Comparison of ENCODE assay signal across 17 cellular contexts in the genomic region with DNA sequence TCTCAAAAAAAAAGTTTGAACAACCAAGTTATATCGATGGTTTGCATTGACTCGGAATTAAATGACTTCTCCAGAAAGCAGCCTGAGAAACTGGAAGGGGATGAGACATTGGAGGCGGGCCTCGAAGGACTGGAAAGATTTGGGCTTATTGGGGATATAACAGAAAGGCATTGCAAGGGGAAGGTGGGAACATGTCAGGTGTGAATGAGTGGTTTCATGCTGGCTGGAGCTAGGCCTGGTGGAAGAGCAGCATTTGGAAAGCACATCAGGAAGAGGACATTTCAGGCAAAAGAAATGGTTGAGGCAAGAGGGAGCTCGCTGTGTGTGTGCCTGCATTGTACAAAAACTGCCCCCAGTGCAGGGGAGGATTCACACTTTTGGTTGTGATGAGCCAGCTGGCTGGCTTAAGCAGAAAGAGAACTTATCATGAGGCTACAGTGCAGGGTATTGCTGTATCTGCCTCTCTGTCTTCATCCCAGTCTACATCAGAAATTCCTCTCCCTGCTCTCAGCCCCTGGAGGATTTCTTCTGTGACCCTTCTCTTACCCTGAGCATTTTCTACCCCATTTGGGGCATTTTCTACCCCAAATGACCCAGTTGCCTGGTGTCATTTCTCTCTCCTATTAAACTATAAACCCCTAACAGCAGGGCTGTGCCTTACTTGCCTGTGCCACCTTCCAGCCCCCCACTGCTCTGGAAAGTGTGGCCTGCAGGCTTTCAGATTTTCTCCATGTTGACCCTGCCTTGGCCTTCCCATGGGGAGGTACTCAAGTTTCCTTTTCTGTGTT.
DNase-seq lines count a peak whose midpoint lies in the region; ATAC-seq, FAIRE-seq and TF ChIP-seq lines count a peak whose summit lies in the region.
"Had no signal": no experiment of that assay in that cellular context is flagged by ENCODE, and none has a peak within 500 bp of the region (broad histone marks: within the 10 kb centered on the region; RNA-seq: fewer than 3 reads in every experiment).

No MANE protein-coding gene starts in this region.

- intact Hi-C loops in Caco-2 (cut with micrococcal nuclease; ENCODE audit: unreplicated experiment), result no loop called here
- intact Hi-C loops in HepG2 (cut with micrococcal nuclease; ENCODE audit: unreplicated experiment), result no loop called here
- intact Hi-C loops in sciatic nerve (cut with DNase I), result no loop called here

- POLR2A ChIA-PET in Caco-2 (lab: Charles Lee), result interaction anchor here (0.7 kb wide), 1 partner anchor 32 kb away, joined by 3 read pairs; no protein-coding TSS in a partner anchor
- POLR2A ChIA-PET in HepG2 (lab: Yijun Ruan, JAX), result no interaction called here

- no peak for FAIRE-seq in HepG2 (lab: Jason Lieb, UNC)

- BruUV-seq in Caco-2 (replicated peaks; lab: Mats Ljungman, UMichigan), result no TSS peak
- BruUV-seq in HepG2 (replicated peaks; lab: Mats Ljungman, UMichigan), result no TSS peak

- no peak for TF ChIP-seq POLR2A in HepG2 (IDR thresholded peaks at IDR 0.05; ENCODE audit: insufficient read depth in 1 of 2, low read depth in 2 of 2, low read length in 2 of 2)

- no peaks in the 10 kb centered on the region for H3F3A ChIP-seq in GM23248 (ENCODE audit: insufficient read depth)

- TF ChIP-seq RAD21 in HepG2 (CRISPR knock-in tag; IDR thresholded peaks at IDR 0.05), result no peak

- peaks cover 45% of the 10 kb centered on the region for H3K36me3 Mint-ChIP-seq in Caco-2 (ENCODE audit: insufficient read depth, unreplicated experiment)
- H3K36me3 Mint-ChIP-seq: natural killer cell had no signal

- H3K9me2 ChIP-seq in GM23248 (ENCODE audit: insufficient read depth), result no peaks in the 10 kb centered on the region

- H3K27ac ChIP-seq in coronary artery, result peak overlapping the region; percentile 60 to 61
- peak overlapping the region; percentile 15 for H3K27ac ChIP-seq in HepG2 (ENCODE audit: extremely low read length, insufficient read depth, low read length)
- no peak overlapping the region for H3K27ac ChIP-seq in osteoblast (ENCODE audit: low read depth, low read length)
- no peak overlapping the region for H3K27ac ChIP-seq in GM23248
- H3K27ac ChIP-seq: foreskin keratinocyte had no signal

- no peak overlapping the region for H3K4me3 Mint-ChIP-seq in Caco-2 (ENCODE audit: unreplicated experiment)
- H3K4me3 Mint-ChIP-seq: natural killer cell; T-helper 1 cell treated with Interleukin-12 subunit alpha and Interleukin-12 subunit beta and Interleukin-4 antibody, amounts not matched to agents 30 μg/mL and 1 μg/mL, for 36 hours had no signal

- H3K36me3 ChIP-seq in Caco-2 (ENCODE audit: control insufficient read depth, insufficient read depth, low read length), result no peaks in the 10 kb centered on the region
- no peaks in the 10 kb centered on the region for H3K36me3 ChIP-seq in HepG2 (replicated peaks in 1 of 2; ENCODE audit: control insufficient read depth in 1 of 2, insufficient read depth in 2 of 2, low read length in 2 of 2)
- no peaks in the 10 kb centered on the region for H3K36me3 ChIP-seq in osteoblast (ENCODE audit: insufficient read depth, low read length)
- H3K36me3 ChIP-seq in GM23248 (ENCODE audit: low read depth), result no peaks in the 10 kb centered on the region
- H3K36me3 ChIP-seq: upper lobe of left lung had no signal

- H3K9me3 ChIP-seq in Caco-2 (0 out of 2 replicates have a peak, but pooled peaks cover 9% of the 10 kb centered on the region), HepG2 (ENCODE audit: low read length) (no peaks in the 10 kb centered on the region), osteoblast (ENCODE audit: low read depth, low read length) (no peaks in the 10 kb centered on the region), GM23248 (ENCODE audit: low read depth) (no peaks in the 10 kb centered on the region)
- H3K9me3 ChIP-seq: upper lobe of left lung had no signal

- DNase-seq in Caco-2 (no peak), coronary artery (ENCODE audit: low spot score) (no peak), HepG2 (ENCODE audit: low spot score) (no peak), sciatic nerve (ENCODE audit: low spot score) (no peak), osteoblast (ENCODE audit: insufficient read length, low spot score, missing footprints) (no peak), GM23248 (no peak)
- DNase-seq: amniotic stem cell; DMS53; effector CD8-positive, alpha-beta T cell; foreskin keratinocyte; natural killer cell; NCI-H1092; NCI-H446 treated with DMSO at 0.1 percent for 48 hours had no signal

- H2AFZ ChIP-seq in HepG2 (ENCODE audit: low read length) (no peak overlapping the region), osteoblast (ENCODE audit: low read length) (no peak overlapping the region), GM23248 (no peak overlapping the region)

- peaks cover 32% of the 10 kb centered on the region for H3K4me1 Mint-ChIP-seq in Caco-2 (ENCODE audit: low read depth, unreplicated experiment)
- H3K4me1 Mint-ChIP-seq: natural killer cell had no signal

- H4K20me1 ChIP-seq in HepG2 (ENCODE audit: insufficient read depth, low read length) (no peaks in the 10 kb centered on the region), osteoblast (ENCODE audit: insufficient read depth, low read length) (no peaks in the 10 kb centered on the region), GM23248 (ENCODE audit: insufficient read depth) (no peaks in the 10 kb centered on the region)

- H3K4me2 ChIP-seq in HepG2 (ENCODE audit: low read depth, low read length) (no peak overlapping the region; the same call in 1 of the 2 replicates), osteoblast (ENCODE audit: insufficient read depth, low read length) (no peak overlapping the region), GM23248 (ENCODE audit: unreplicated experiment) (no peak overlapping the region)

- H3K4me1 ChIP-seq in Caco-2 (peaks cover 28% of the 10 kb centered on the region), HepG2 (ENCODE audit: insufficient read depth, low read length) (peaks cover 54% of the 10 kb centered on the region), osteoblast (ENCODE audit: insufficient read depth, low read length) (no peaks in the 10 kb centered on the region), GM23248 (ENCODE audit: insufficient read depth) (peaks cover 8% of the 10 kb centered on the region; the same call in 1 of the 2 replicates)
- H3K4me1 ChIP-seq: foreskin keratinocyte had no signal

- no peaks in the 10 kb centered on the region for H3K9me3 Mint-ChIP-seq in Caco-2 (ENCODE audit: unreplicated experiment)
- H3K9me3 Mint-ChIP-seq: natural killer cell; T-helper 1 cell treated with Interleukin-12 subunit alpha and Interleukin-12 subunit beta and Interleukin-4 antibody, amounts not matched to agents 30 μg/mL and 1 μg/mL, for 36 hours had no signal

- H3K9ac ChIP-seq in HepG2 (ENCODE audit: insufficient read depth, low read depth, low read length), result no peak overlapping the region; the same call in 1 of the 2 replicates
- no peak overlapping the region for H3K9ac ChIP-seq in GM23248

- H3K4me3 ChIP-seq in Caco-2 (ENCODE audit: low read depth, low read length) (no peak overlapping the region), coronary artery (no peak overlapping the region), HepG2 (replicated peaks in 1 of 3; ENCODE audit: insufficient read depth in 1 of 3, low read depth in 2 of 3, low read length in 3 of 3) (no peak overlapping the region), osteoblast (ENCODE audit: insufficient read depth, low read length) (no peak overlapping the region), GM23248 (no peak overlapping the region)
- H3K4me3 ChIP-seq: upper lobe of left lung had no signal

- CTCF ChIA-PET in Caco-2 (lab: Charles Lee) (interaction anchor here (0.6 kb wide), 1 partner anchor 99 kb away, joined by 6 read pairs; no protein-coding TSS in a partner anchor), HepG2 (lab: Yijun Ruan, JAX; ENCODE audit: low intra/inter-chr PET ratio, low total read pairs) (no interaction called here)

- in situ Hi-C loops in HepG2 (cut with HindIII; ENCODE audit: extremely low pct_ligation_motif_present, low pct_unique_long_range_greater_than_20kb), result no loop called here
- in situ Hi-C loops in GM23248 (cut with MboI), result no loop called here

- H3K27me3 ChIP-seq in Caco-2 (replicated peaks; ENCODE audit: control insufficient read depth, insufficient read depth, low read length) (no peaks in the 10 kb centered on the region), HepG2 (ENCODE audit: control insufficient read depth in 1 of 2, insufficient read depth in 2 of 2, low read length in 2 of 2) (no peaks in the 10 kb centered on the region; a peak in 1 of 5 replicates), osteoblast (ENCODE audit: insufficient read depth, low read length) (no peaks in the 10 kb centered on the region), GM23248 (replicated peaks; ENCODE audit: insufficient read depth) (no peaks in the 10 kb centered on the region)
- H3K27me3 ChIP-seq: foreskin keratinocyte, upper lobe of left lung had no signal

- TF ChIP-seq CTCF in Caco-2 (IDR thresholded peaks at IDR 0.05; ENCODE audit: insufficient read depth in 1 of 2, low read depth in 1 of 2, low read length in 1 of 2, severe bottlenecking in 1 of 2, unreplicated experiment in 1 of 2) (no peak), coronary artery (IDR thresholded peaks at IDR 0.05) (no peak), HepG2 (CRISPR knock-in tag; IDR thresholded peaks at IDR 0.05) (no peak), osteoblast (IDR thresholded peaks at IDR 0.05; ENCODE audit: extremely low read depth, low read depth, low read length) (no peak)

- no peaks in the 10 kb centered on the region for H3K27me3 Mint-ChIP-seq in Caco-2 (ENCODE audit: insufficient read depth, unreplicated experiment)

- 95% methylated on average over 5 of the region's 5 CpGs for WGBS in HepG2 (ENCODE audit: low lambda C conversion rate)
- WGBS in GM23248 (ENCODE audit: low coverage in 1 of 2, low lambda C conversion rate in 2 of 2, missing lambda C conversion rate in 2 of 2), 2 experiments, result 90 to 94% methylated on average over 5 of the region's 5 CpGs

- H3K27ac Mint-ChIP-seq in Caco-2 (ENCODE audit: unreplicated experiment), result peak overlapping the region; percentile 48
- H3K27ac Mint-ChIP-seq: natural killer cell; T-helper 1 cell treated with Interleukin-12 subunit alpha and Interleukin-12 subunit beta and Interleukin-4 antibody, amounts not matched to agents 30 μg/mL and 1 μg/mL, for 36 hours had no signal

- ATAC-seq in HepG2 (no peak), sciatic nerve (peak; percentile 53), GM18517 (IDR thresholded peaks at IDR 0.05; ENCODE audit: unreplicated experiment) (no peak), HG02870 (IDR thresholded peaks at IDR 0.05; ENCODE audit: unreplicated experiment) (no peak)
- ATAC-seq: foreskin keratinocyte, natural killer cell had no signal

- TF ChIP-seq EP300 in HepG2 (IDR thresholded peaks at IDR 0.05; ENCODE audit: low read depth in 2 of 2, low read length in 2 of 2) (no peak), HepG2 (CRISPR knock-in tag; IDR thresholded peaks at IDR 0.05; ENCODE audit: borderline replicate concordance) (no peak)

- H3K79me2 ChIP-seq in HepG2 (ENCODE audit: insufficient read depth, low read length) (no peaks in the 10 kb centered on the region), osteoblast (ENCODE audit: insufficient read depth, low read length) (no peaks in the 10 kb centered on the region), GM23248 (ENCODE audit: insufficient read depth) (no peaks in the 10 kb centered on the region)

Comparison
In these comparisons a context has a peak if more than half of its experiments do, and no peak if none do; other contexts are left out.
1. H3K27ac ChIP-seq: peak in coronary artery (2 of 2) and HepG2 (single experiment); none in osteoblast (single experiment) and GM23248 (single experiment).